Comparison of ENCODE assay signal across 16 cellular contexts in genomic region chr10:51201947-51202346, GRCh38.
DNase-seq lines count a peak whose midpoint lies in the region; ATAC-seq and TF ChIP-seq lines count a peak whose summit lies in the region.
"Had no signal": no experiment of that assay in that cellular context is flagged by ENCODE, and none has a peak within 500 bp of the region (broad histone marks: within the 10 kb centered on the region; RNA-seq: fewer than 3 reads in every experiment).

No MANE protein-coding gene starts in this region.

- H3K9me3 ChIP-seq in HEK293 (ENCODE audit: control insufficient read depth, insufficient read depth, low read depth, low read length) (no peaks in the 10 kb centered on the region), colonic mucosa (no peaks in the 10 kb centered on the region), mucosa of descending colon (no peaks in the 10 kb centered on the region), transverse colon (no peaks in the 10 kb centered on the region), left lung (no peaks in the 10 kb centered on the region)

- WGBS in transverse colon (ENCODE audit: low coverage in 1 of 2), 2 donors, result 55 to 80% methylated on average over 1 of the region's 1 CpG

- intact Hi-C loops in colonic mucosa (cut with DNase I), result no loop called here
- intact Hi-C loops in mucosa of descending colon (cut with DNase I, micrococcal nuclease), result no loop called here
- intact Hi-C loops in transverse colon (cut with DNase I; ENCODE audit: low total_unique reads), result no loop called here
- intact Hi-C loops in left lung (cut with DNase I), result no loop called here

- CTCF ChIA-PET in HEK293 (lab: Yijun Ruan, JAX), result no interaction called here

- no peak for TF ChIP-seq POLR2A in transverse colon (IDR thresholded peaks at IDR 0.05)

- peak; percentile 91 for ATAC-seq in mucosa of descending colon
- no peak for ATAC-seq in left lung
- ATAC-seq in HG03097 (IDR thresholded peaks at IDR 0.05; ENCODE audit: low FRiP score, unreplicated experiment), result no peak
- ATAC-seq: GM12878 had no signal

- in situ Hi-C loops in transverse colon (cut with MboI; ENCODE audit: low pct_ligation_motif_present in 1 of 4, low pct_unique_long_range_greater_than_20kb in 1 of 4, low sequenced_read_pairs in 3 of 4), result no loop called here

- H3K36me3 ChIP-seq in HEK293 (ENCODE audit: control insufficient read depth in 2 of 2, insufficient read depth in 1 of 2, low read length in 2 of 2) (no peaks in the 10 kb centered on the region), colonic mucosa (no peaks in the 10 kb centered on the region), mucosa of descending colon (ENCODE audit: low read depth) (no peaks in the 10 kb centered on the region), transverse colon (no peaks in the 10 kb centered on the region), left lung (no peaks in the 10 kb centered on the region)

- POLR2A ChIA-PET in HEK293 (lab: Yijun Ruan, JAX), result no interaction called here

- no peak overlapping the region for H3K9ac ChIP-seq in colonic mucosa (ENCODE audit: low read depth in 2 of 2, low read length in 2 of 2)

- H3K27me3 ChIP-seq in colonic mucosa, result no peaks in the 10 kb centered on the region
- no peaks in the 10 kb centered on the region for H3K27me3 ChIP-seq in transverse colon
- H3K27me3 ChIP-seq in left lung, result no peaks in the 10 kb centered on the region

- TF ChIP-seq CTCF in HEK293 (tag by site-specific recombination; IDR thresholded peaks at IDR 0.05) (no peak), colonic mucosa (IDR thresholded peaks at IDR 0.05) (no peak), mucosa of descending colon (IDR thresholded peaks at IDR 0.05) (no peak), transverse colon (IDR thresholded peaks at IDR 0.05) (no peak), left lung (IDR thresholded peaks at IDR 0.05) (no peak)

- H3K4me3 ChIP-seq in HEK293 (ENCODE audit: low read depth, low read length) (no peak overlapping the region), colonic mucosa (no peak overlapping the region), mucosa of descending colon (no peak overlapping the region), transverse colon (no peak overlapping the region), left lung (no peak overlapping the region)
- H3K4me3 ChIP-seq: GM12878 had no signal

- no peak for TF ChIP-seq EP300 in transverse colon (IDR thresholded peaks at IDR 0.05; ENCODE audit: low read depth)

- H3K27ac ChIP-seq in HEK293 (ENCODE audit: extremely low read depth, low read depth, low read length) (no peak overlapping the region), colonic mucosa (no peak overlapping the region), transverse colon (peak overlapping the region in 1 of 4 donors; percentile 33), left lung (no peak overlapping the region)

- H3K4me1 ChIP-seq in HEK293 (ENCODE audit: control insufficient read depth, insufficient read depth, low read length) (peaks cover 3% of the 10 kb centered on the region), colonic mucosa (no peaks in the 10 kb centered on the region), mucosa of descending colon (ENCODE audit: low read depth) (no peaks in the 10 kb centered on the region), transverse colon (peaks cover 0 to 11% (median 6%) of the 10 kb centered on the region in 4 donors), left lung (no peaks in the 10 kb centered on the region)

- DNase-seq in colonic mucosa (peak; percentile 42), mucosa of descending colon (peak in 2 of 3 donors; percentile 46 to 67), transverse colon (peak; percentile 26), retina (no peak), left lung (no peak)
- DNase-seq: C1 segment of cervical spinal cord; Calu3; CD4-positive, alpha-beta memory T cell; COR-L47; DND-41; GOT3; H7; HCEC 1CT had no signal

TF ChIP-seq in HEK293, 187 proteins besides CTCF, POLR2A, EP300 and RAD21:
- TF ChIP-seq ZFHX2 (tag by site-specific recombination; conservative IDR thresholded peaks at IDR 0.05) (peak; percentile 67), MZF1 (tag by site-specific recombination; IDR thresholded peaks at IDR 0.05; ENCODE audit: borderline replicate concordance) (no peak), SP2 (tag by site-specific recombination; IDR thresholded peaks at IDR 0.05) (no peak), REST (tag by site-specific recombination; IDR thresholded peaks at IDR 0.05) (no peak), ZNF148 (tag by site-specific recombination; IDR thresholded peaks at IDR 0.05; ENCODE audit: borderline replicate concordance) (no peak), ZNF473 (tag by site-specific recombination; IDR thresholded peaks at IDR 0.05) (no peak), EGR2 (tag by site-specific recombination; IDR thresholded peaks at IDR 0.05; ENCODE audit: low read depth) (peak; percentile 81)

Comparison
In these comparisons a context has a peak if more than half of its experiments do, and no peak if none do; other contexts are left out.
1. DNase-seq: peak in colonic mucosa (single experiment), mucosa of descending colon (2 of 3) and transverse colon (single experiment); none in retina (single experiment) and left lung (0 of 2).